14 cellular contexts compared by ENCODE assay signal in the genomic region with DNA sequence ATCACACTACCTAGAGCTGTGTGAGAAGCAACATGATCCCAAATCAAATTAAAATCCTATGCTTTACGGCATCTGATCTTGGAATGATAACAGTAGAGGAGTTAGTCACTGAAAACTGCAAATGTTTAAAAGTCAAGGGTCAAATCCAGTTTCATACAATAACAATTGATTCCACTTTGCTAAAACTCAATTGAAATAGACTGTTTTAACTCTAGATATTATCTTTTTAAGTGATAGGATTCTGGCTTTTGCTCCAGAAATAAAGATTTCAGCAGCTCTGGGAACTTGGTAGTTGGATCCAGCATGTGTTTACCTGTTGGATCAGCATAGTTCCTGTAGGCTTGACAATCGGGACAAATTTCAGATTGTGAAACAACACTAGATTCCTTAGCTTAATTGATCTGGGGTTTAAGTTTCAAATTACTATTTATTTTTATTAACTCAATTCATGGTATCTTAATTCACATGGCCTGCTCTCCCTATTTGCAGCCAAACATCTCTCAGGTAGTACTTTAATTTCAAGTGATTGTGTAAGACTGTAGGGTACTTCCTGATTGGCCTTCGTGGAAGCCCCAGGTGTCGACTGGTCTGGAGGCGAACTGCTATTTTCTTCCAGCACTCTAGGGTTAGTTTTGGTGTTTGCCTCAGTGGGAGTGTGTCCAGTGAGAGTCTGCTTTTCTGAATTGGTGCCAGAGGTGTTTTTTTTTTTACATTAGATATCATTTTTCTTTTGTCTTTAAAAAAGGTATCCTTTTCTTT. TPM values are rescaled to one million over a fixed set of nuclear protein-coding genes. Genes with fewer than 3 reads are reported as not detected.
DNase-seq lines count a peak whose midpoint lies in the region; ATAC-seq and TF ChIP-seq lines count a peak whose summit lies in the region.
"Had no signal": no experiment of that assay in that cellular context is flagged by ENCODE, and none has a peak within 500 bp of the region (broad histone marks: within the 10 kb centered on the region; RNA-seq: fewer than 3 reads in every experiment).

No MANE protein-coding gene starts in this region.

- H3K27ac ChIP-seq in lower lobe of right lung (no peak overlapping the region), suprapubic skin (no peak overlapping the region), adrenal gland (no peak overlapping the region)
- H3K27ac ChIP-seq: foreskin keratinocyte had no signal

- intact Hi-C loops in lower lobe of right lung (cut with DNase I) (no loop called here), adrenal gland (cut with DNase I) (loop anchor here in 1 of 2 donors (5.0 to 10.0 kb wide), 2 partner anchors 51 to 356 kb away; no protein-coding TSS in a partner anchor)
- intact Hi-C loops in activated CD4-positive, alpha-beta T cell treated with anti-CD3 and anti-CD28 coated beads for 36 hours (cut with DNase I, micrococcal nuclease) = no loop called here

- peak; percentile 48 to 64 for ATAC-seq in lower lobe of right lung
- no peak for ATAC-seq in activated CD4-positive, alpha-beta T cell treated with anti-CD3 and anti-CD28 coated beads for 36 hours
- ATAC-seq: foreskin keratinocyte, Panc1 had no signal

- H3K36me3 Mint-ChIP-seq in activated CD4-positive, alpha-beta T cell treated with anti-CD3 and anti-CD28 coated beads for 36 hours (ENCODE audit: low read depth) = peaks cover 17% of the 10 kb centered on the region

- H3K4me1 Mint-ChIP-seq in activated CD4-positive, alpha-beta T cell treated with anti-CD3 and anti-CD28 coated beads for 36 hours = peaks cover 29% of the 10 kb centered on the region

- H3K9me3 Mint-ChIP-seq in activated CD4-positive, alpha-beta T cell treated with anti-CD3 and anti-CD28 coated beads for 36 hours (ENCODE audit: low read depth) = no peaks in the 10 kb centered on the region
- H3K9me3 Mint-ChIP-seq: CD4-positive, CD25-positive, alpha-beta regulatory T cell; nephron progenitor cell had no signal

- POLR2A ChIA-PET in activated CD4-positive, alpha-beta T cell treated with anti-CD3 and anti-CD28 coated beads for 36 hours (lab: Charles Lee) = no interaction called here

- TF ChIP-seq CTCF in GM12873 (IDR thresholded peaks at IDR 0.05; ENCODE audit: insufficient read depth, low read depth, low read length, missing control alignments) (peak; percentile 5), choroid plexus epithelial cell (conservative IDR thresholded peaks at IDR 0.05; ENCODE audit: low read depth, low read length) (peak; percentile 23), lower lobe of right lung (IDR thresholded peaks at IDR 0.05) (no peak), suprapubic skin (IDR thresholded peaks at IDR 0.05) (no peak), adrenal gland (IDR thresholded peaks at IDR 0.05) (no peak)

- DNase-seq in M059J (ENCODE audit: low read depth) (peak; percentile 56), choroid plexus epithelial cell (ENCODE audit: low read depth) (peak; percentile 40), lower lobe of right lung (no peak), suprapubic skin (ENCODE audit: low spot score in 2 of 2) (no peak), Kasumi-1 (lab: John Stamatoyannopoulos, UW) (no peak), adrenal gland (no peak)
- no peak for DNase-seq in activated CD4-positive, alpha-beta T cell treated with anti-CD3 and anti-CD28 coated beads for 36 hours
- DNase-seq: cortex of kidney, foreskin keratinocyte, Karpas-422, nephron progenitor cell had no signal

- H3K27ac Mint-ChIP-seq in activated CD4-positive, alpha-beta T cell treated with anti-CD3 and anti-CD28 coated beads for 36 hours = no peak overlapping the region
- H3K27ac Mint-ChIP-seq: CD4-positive, CD25-positive, alpha-beta regulatory T cell; nephron progenitor cell had no signal

- 36% methylated on average over 5 of the region's 5 CpGs for WGBS in suprapubic skin
- WGBS in adrenal gland, 4 donors = 59 to 79% (median 67%) methylated on average over 5 of the region's 5 CpGs

- no peak overlapping the region for H3K4me3 ChIP-seq in choroid plexus epithelial cell (ENCODE audit: low read depth, low read length)
- H3K4me3 ChIP-seq in lower lobe of right lung = no peak overlapping the region
- H3K4me3 ChIP-seq in suprapubic skin = no peak overlapping the region
- no peak overlapping the region for H3K4me3 ChIP-seq in adrenal gland

- H3K36me3 ChIP-seq in lower lobe of right lung (peaks cover 20% of the 10 kb centered on the region), suprapubic skin (peaks cover 21% of the 10 kb centered on the region), adrenal gland (replicated peaks in 1 of 2) (peaks cover 0 to 9% of the 10 kb centered on the region in 2 donors)

- H3K27me3 ChIP-seq in lower lobe of right lung (ENCODE audit: low read depth) (no peaks in the 10 kb centered on the region), suprapubic skin (no peaks in the 10 kb centered on the region), adrenal gland (no peaks in the 10 kb centered on the region)
- H3K27me3 ChIP-seq: foreskin keratinocyte had no signal

- TF ChIP-seq POLR2A in suprapubic skin (IDR thresholded peaks at IDR 0.05) (no peak), adrenal gland (IDR thresholded peaks at IDR 0.05) (no peak)

- no peak for TF ChIP-seq EP300 in suprapubic skin (IDR thresholded peaks at IDR 0.05)

- CTCF ChIA-PET in activated CD4-positive, alpha-beta T cell treated with anti-CD3 and anti-CD28 coated beads for 36 hours (lab: Charles Lee) = interaction anchor here (0.6 to 1.2 kb wide), 2 partner anchors 52 to 359 kb away, joined by 3 read pairs; no protein-coding TSS in a partner anchor

- H3K9me3 ChIP-seq in lower lobe of right lung (no peaks in the 10 kb centered on the region), suprapubic skin (no peaks in the 10 kb centered on the region), adrenal gland (replicated peaks in 1 of 3) (no peaks in the 10 kb centered on the region)

- peaks cover 6% of the 10 kb centered on the region for H3K4me1 ChIP-seq in lower lobe of right lung
- H3K4me1 ChIP-seq in suprapubic skin = peaks cover 33% of the 10 kb centered on the region
- no peaks in the 10 kb centered on the region for H3K4me1 ChIP-seq in adrenal gland (replicated peaks in 1 of 2)

- no peaks in the 10 kb centered on the region for H3K27me3 Mint-ChIP-seq in activated CD4-positive, alpha-beta T cell treated with anti-CD3 and anti-CD28 coated beads for 36 hours
- H3K27me3 Mint-ChIP-seq: CD4-positive, CD25-positive, alpha-beta regulatory T cell had no signal

- H3K4me3 Mint-ChIP-seq in activated CD4-positive, alpha-beta T cell treated with anti-CD3 and anti-CD28 coated beads for 36 hours = no peak overlapping the region
- H3K4me3 Mint-ChIP-seq: CD4-positive, CD25-positive, alpha-beta regulatory T cell; nephron progenitor cell had no signal

RNA-seq across cellular contexts. Expression of a gene that starts 16.6 kb away (rescaled TPM):
- total RNA-seq in M059J (2014; rRNA removed; shearing (Covaris generic)) = 5.4 and 9.6 TPM in 2 replicates
- total RNA-seq in lower lobe of right lung = 76.2 TPM
- total RNA-seq in suprapubic skin = 100 to 1,000 TPM; 142 to 311 (median 159) TPM
- 10 to 100 TPM; 47.8 to 56.7 TPM for total RNA-seq in activated CD4-positive, alpha-beta T cell treated with anti-CD3 and anti-CD28 coated beads for 36 hours
- total RNA-seq in adrenal gland = 10 to 100 TPM in 5 of 8 donors, 1 to 10 TPM in 3; 6.2 to 21.8 (median 16.4) TPM
- polyA plus RNA-seq in adrenal gland = 1 to 10 TPM; 3.1 to 8.0 (median 7.2) TPM

Comparison
In these comparisons a context has a peak if more than half of its experiments do, and no peak if none do; other contexts are left out.
1. CTCF ChIP-seq: peak in GM12873 (single experiment) and choroid plexus epithelial cell (single experiment); none in lower lobe of right lung (single experiment), suprapubic skin (0 of 2) and adrenal gland (0 of 6).
2. DNase-seq: peak in M059J (single experiment) and choroid plexus epithelial cell (single experiment); none in lower lobe of right lung (single experiment), suprapubic skin (0 of 2), activated CD4-positive, alpha-beta T cell treated with anti-CD3 and anti-CD28 coated beads for 36 hours (single experiment), Kasumi-1 (0 of 2) and adrenal gland (0 of 7).